Comparison of ENCODE assay signal across 8 cellular contexts in the genomic region with DNA sequence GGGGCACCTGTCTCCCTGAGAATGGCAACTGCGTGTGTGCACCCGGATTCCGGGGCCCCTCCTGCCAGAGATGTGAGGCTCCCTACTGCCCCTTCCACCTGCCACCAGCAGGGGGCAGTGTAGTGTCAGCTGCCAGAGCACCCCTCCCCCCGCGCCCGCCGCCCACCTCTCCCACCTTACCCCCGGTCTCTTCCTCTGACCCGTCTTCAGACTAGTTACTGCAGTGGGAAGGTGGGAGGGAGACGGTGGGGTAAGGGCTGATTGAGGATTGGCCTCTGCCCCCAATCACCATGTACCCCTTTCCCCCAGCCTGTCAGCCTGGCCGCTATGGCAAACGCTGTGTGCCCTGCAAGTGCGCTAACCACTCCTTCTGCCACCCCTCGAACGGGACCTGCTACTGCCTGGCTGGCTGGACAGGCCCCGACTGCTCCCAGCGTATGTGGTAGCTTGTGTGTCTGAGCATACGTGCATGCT. TPM values are rescaled to one million over a fixed set of nuclear protein-coding genes. Genes with fewer than 3 reads are reported as not detected.
DNase-seq lines count a peak whose midpoint lies in the region; ATAC-seq, FAIRE-seq and TF ChIP-seq lines count a peak whose summit lies in the region.

No MANE protein-coding gene starts in this region.

- no peaks in the 10 kb centered on the region for H3K27me3 ChIP-seq in HUES64 (ENCODE audit: insufficient read depth, low read length)
- H3K27me3 ChIP-seq in effector memory CD4-positive, alpha-beta T cell (replicated peaks; ENCODE audit: control insufficient read depth, insufficient read depth, low read length, poor library complexity, severe bottlenecking) = peaks cover 7% of the 10 kb centered on the region
- H3K27me3 ChIP-seq in neutrophil = no peaks in the 10 kb centered on the region

- no peaks in the 10 kb centered on the region for H3K9me3 Mint-ChIP-seq in Calu3 (ENCODE audit: low read depth, unreplicated experiment)

- H3K36me3 ChIP-seq in HUES64 (ENCODE audit: insufficient read depth, low read length) (no peaks in the 10 kb centered on the region), neutrophil (no peaks in the 10 kb centered on the region)
- no peaks in the 10 kb centered on the region for H3K36me3 ChIP-seq in effector memory CD4-positive, alpha-beta T cell (ENCODE audit: control insufficient read depth, insufficient read depth, low read length)

- H3K9me3 ChIP-seq in HUES64 (ENCODE audit: insufficient read depth, low read depth, low read length) (no peaks in the 10 kb centered on the region), neutrophil (no peaks in the 10 kb centered on the region)
- H3K9me3 ChIP-seq in effector memory CD4-positive, alpha-beta T cell (ENCODE audit: control insufficient read depth, low read length) = no peaks in the 10 kb centered on the region

- ATAC-seq in HG03175 (IDR thresholded peaks at IDR 0.05; ENCODE audit: unreplicated experiment) (no peak), GM21717 (IDR thresholded peaks at IDR 0.05; ENCODE audit: unreplicated experiment) (no peak)

- no peak for FAIRE-seq in HTR-8/SVneo (lab: Jason Lieb, UNC)

- H3K4me3 ChIP-seq in HUES64 (ENCODE audit: low read length) (peak overlapping the region; percentile 36), neutrophil (ENCODE audit: low read depth in 1 of 2, low read length in 1 of 2) (no peak overlapping the region)
- H3K4me3 ChIP-seq in effector memory CD4-positive, alpha-beta T cell (ENCODE audit: insufficient read depth, low read depth, low read length, poor library complexity, severe bottlenecking) = no peak overlapping the region

- no peak overlapping the region for H3K9ac ChIP-seq in HUES64 (ENCODE audit: low read depth, low read length)

- peaks cover 4% of the 10 kb centered on the region; the same call in 1 of the 2 replicates for H3K4me1 ChIP-seq in HUES64 (ENCODE audit: insufficient read depth, low read length)
- H3K4me1 ChIP-seq in effector memory CD4-positive, alpha-beta T cell (ENCODE audit: control insufficient read depth, insufficient read depth, low read length, poor library complexity, severe bottlenecking) = no peaks in the 10 kb centered on the region
- no peaks in the 10 kb centered on the region for H3K4me1 ChIP-seq in neutrophil (ENCODE audit: control insufficient read depth in 1 of 2, insufficient read depth in 1 of 2, low read depth in 1 of 2, low read length in 1 of 2)

- H3K27ac Mint-ChIP-seq in Calu3 (ENCODE audit: unreplicated experiment) = no peak overlapping the region

- H3K36me3 Mint-ChIP-seq in Calu3 (ENCODE audit: insufficient read depth, unreplicated experiment) = peaks cover 10% of the 10 kb centered on the region

- 38% methylated on average over 11 of the region's 18 CpGs for WGBS in HUES64

- CTCF ChIA-PET in Calu3 (lab: Charles Lee) = interaction anchor here (0.6 to 1.8 kb wide), 2 partner anchors 16 to 298 kb away, joined by 3 to 4 read pairs; no protein-coding TSS in a partner anchor

- no peak overlapping the region for H3K27ac ChIP-seq in HUES64 (ENCODE audit: low read depth, low read length)
- H3K27ac ChIP-seq in effector memory CD4-positive, alpha-beta T cell (ENCODE audit: insufficient read depth, low read length, poor library complexity, severe bottlenecking) = no peak overlapping the region
- H3K27ac ChIP-seq in neutrophil = no peak overlapping the region

- DNase-seq in Calu3 = peak; percentile 60
- DNase-seq in activated CD4-positive, alpha-beta T cell treated with anti-CD3 and anti-CD28 coated beads for 48 hours = peak; percentile 74
- DNase-seq in effector memory CD4-positive, alpha-beta T cell = peak; percentile 27 to 31 (median 28)
- DNase-seq in HTR-8/SVneo (ENCODE audit: insufficient read length, low spot score) = no peak

- TF ChIP-seq CTCF in Calu3 (IDR thresholded peaks at IDR 0.05; ENCODE audit: unreplicated experiment) (peak; percentile 98), neutrophil (IDR thresholded peaks at IDR 0.05) (peak; percentile 78)

- peaks cover 27% of the 10 kb centered on the region for H3K27me3 Mint-ChIP-seq in Calu3 (ENCODE audit: unreplicated experiment)

- H3K4me3 Mint-ChIP-seq in Calu3 (ENCODE audit: low read depth, unreplicated experiment) = no peak overlapping the region

- peaks cover 10% of the 10 kb centered on the region for H3K4me1 Mint-ChIP-seq in Calu3 (ENCODE audit: low read depth, unreplicated experiment)

- intact Hi-C loops in Calu3 (cut with micrococcal nuclease; ENCODE audit: unreplicated experiment) = no loop called here

- BruUV-seq in Calu3 (replicated peaks; lab: Mats Ljungman, UMichigan) = no TSS peak

RNA-seq across cellular contexts. Expression of a gene that starts 10.1 kb away (rescaled TPM):
- total RNA-seq in Calu3 (2022) = not detected in 2 replicates
- not detected for polyA plus RNA-seq in HUES64 (2013, experiment 1 of 2)
- polyA plus RNA-seq in HUES64 (2013, experiment 2 of 2) = not detected

RNA-seq across cellular contexts. Expression of a gene that starts 16.8 kb away (rescaled TPM):
- 3.0 and 3.2 TPM in 2 replicates for total RNA-seq in Calu3 (2022)
- 1.4 TPM for polyA plus RNA-seq in HUES64 (2013, experiment 1 of 2)
- polyA plus RNA-seq in HUES64 (2013, experiment 2 of 2) = 1.0 TPM

RNA-seq across cellular contexts. Expression of a gene that starts 49.7 kb away (rescaled TPM):
- not detected in 2 replicates for total RNA-seq in Calu3 (2022)
- polyA plus RNA-seq in HUES64 (2013, experiment 1 of 2) = 0.30 TPM
- polyA plus RNA-seq in HUES64 (2013, experiment 2 of 2) = 0.25 TPM

RNA-seq across cellular contexts. Expression of a gene that starts 51.4 kb away (rescaled TPM):
- not detected in 2 replicates for total RNA-seq in Calu3 (2022)
- polyA plus RNA-seq in HUES64 (2013, experiment 1 of 2) = not detected
- polyA plus RNA-seq in HUES64 (2013, experiment 2 of 2) = not detected
